1 cellular context compared by ENCODE assay signal in the genomic region with DNA sequence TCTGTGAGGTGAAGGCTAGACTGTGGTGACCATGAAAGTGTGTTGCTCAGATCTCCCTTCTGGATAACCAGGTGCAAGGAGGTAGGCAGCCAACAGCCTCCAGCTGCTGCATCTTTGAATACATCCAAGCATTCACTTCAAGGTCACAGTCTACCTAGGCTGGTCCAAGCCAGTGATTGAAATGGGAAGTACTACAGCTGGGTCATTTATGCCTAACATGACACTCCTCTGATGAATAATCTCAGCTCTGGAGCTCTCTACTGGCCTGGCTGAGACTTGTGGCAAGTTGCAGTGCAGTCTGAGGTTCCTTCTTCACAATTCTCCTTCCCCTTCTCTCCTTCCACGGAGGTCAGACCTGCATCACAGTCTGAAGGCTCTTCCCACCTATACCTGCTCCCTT.
TF ChIP-seq lines count a peak whose summit lies in the region.

No MANE protein-coding gene starts in this region.

TF ChIP-seq in IMR-90, 13 proteins besides CTCF, POLR2A, EP300 and RAD21 (continued from another document):
- TF ChIP-seq, protein P1, sequence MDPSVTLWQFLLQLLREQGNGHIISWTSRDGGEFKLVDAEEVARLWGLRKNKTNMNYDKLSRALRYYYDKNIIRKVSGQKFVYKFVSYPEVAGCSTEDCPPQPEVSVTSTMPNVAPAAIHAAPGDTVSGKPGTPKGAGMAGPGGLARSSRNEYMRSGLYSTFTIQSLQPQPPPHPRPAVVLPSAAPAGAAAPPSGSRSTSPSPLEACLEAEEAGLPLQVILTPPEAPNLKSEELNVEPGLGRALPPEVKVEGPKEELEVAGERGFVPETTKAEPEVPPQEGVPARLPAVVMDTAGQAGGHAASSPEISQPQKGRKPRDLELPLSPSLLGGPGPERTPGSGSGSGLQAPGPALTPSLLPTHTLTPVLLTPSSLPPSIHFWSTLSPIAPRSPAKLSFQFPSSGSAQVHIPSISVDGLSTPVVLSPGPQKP (IDR thresholded peaks at IDR 0.05; ENCODE audit: borderline replicate concordance, low read depth, low read length): no peak
- TF ChIP-seq, protein P2, sequence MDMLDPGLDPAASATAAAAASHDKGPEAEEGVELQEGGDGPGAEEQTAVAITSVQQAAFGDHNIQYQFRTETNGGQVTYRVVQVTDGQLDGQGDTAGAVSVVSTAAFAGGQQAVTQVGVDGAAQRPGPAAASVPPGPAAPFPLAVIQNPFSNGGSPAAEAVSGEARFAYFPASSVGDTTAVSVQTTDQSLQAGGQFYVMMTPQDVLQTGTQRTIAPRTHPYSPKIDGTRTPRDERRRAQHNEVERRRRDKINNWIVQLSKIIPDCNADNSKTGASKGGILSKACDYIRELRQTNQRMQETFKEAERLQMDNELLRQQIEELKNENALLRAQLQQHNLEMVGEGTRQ (IDR thresholded peaks at IDR 0.05; ENCODE audit: low read depth, low read length): no peak
- TF ChIP-seq RCOR1 (IDR thresholded peaks at IDR 0.05; ENCODE audit: insufficient replicate concordance, low read length) (no peak), NFE2L2 (IDR thresholded peaks at IDR 0.05; ENCODE audit: low read depth, low read length) (no peak), MAFK (IDR thresholded peaks at IDR 0.05; ENCODE audit: low read depth, low read length) (no peak), CEBPB (IDR thresholded peaks at IDR 0.05; ENCODE audit: low read depth, low read length) (no peak), CHD1 (IDR thresholded peaks at IDR 0.05; ENCODE audit: low read depth, low read length) (no peak), BHLHE40 (IDR thresholded peaks at IDR 0.05; ENCODE audit: low read depth, low read length) (no peak), SMC3 (IDR thresholded peaks at IDR 0.05; ENCODE audit: low read depth, low read length) (no peak)
